24 cellular contexts compared by ENCODE assay signal in the genomic region with DNA sequence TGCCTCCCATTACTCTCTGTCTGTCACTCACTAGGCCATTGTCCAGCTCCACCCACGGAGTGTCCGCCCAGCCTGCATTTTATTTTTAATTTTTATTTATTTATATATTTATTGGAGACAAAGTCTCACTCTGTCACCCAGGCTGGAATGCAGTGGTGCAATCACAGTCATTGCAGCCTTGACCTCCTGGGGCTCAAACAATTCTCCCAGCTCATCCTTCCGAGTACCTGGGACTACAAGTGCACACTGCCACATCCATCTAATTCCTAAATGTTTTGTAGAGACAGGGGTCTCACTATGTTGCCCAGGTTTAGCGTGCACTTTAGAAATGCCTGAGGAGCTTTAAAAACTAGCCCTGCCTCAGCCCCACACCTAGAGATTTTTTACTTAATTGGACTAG.
DNase-seq lines count a peak whose midpoint lies in the region; ATAC-seq, FAIRE-seq and TF ChIP-seq lines count a peak whose summit lies in the region.
"Had no signal": no experiment of that assay in that cellular context is flagged by ENCODE, and none has a peak within 500 bp of the region (broad histone marks: within the 10 kb centered on the region; RNA-seq: fewer than 3 reads in every experiment).

No MANE protein-coding gene starts in this region.

- H3K9me3 ChIP-seq in right lobe of liver: no peaks in the 10 kb centered on the region
- H3K9me3 ChIP-seq in small intestine (ENCODE audit: control insufficient read depth, low read depth): no peaks in the 10 kb centered on the region
- no peaks in the 10 kb centered on the region for H3K9me3 ChIP-seq in suprapubic skin
- H3K9me3 ChIP-seq: HAP-1 had no signal

- no peaks in the 10 kb centered on the region for H3K27me3 Mint-ChIP-seq in activated CD4-positive, alpha-beta T cell treated with anti-CD3 and anti-CD28 coated beads, Interleukin-2, amount 10 ng/mL, durations not matched to agents 24 days and 14 days
- H3K27me3 Mint-ChIP-seq: CD4-positive, CD25-positive, alpha-beta regulatory T cell had no signal

- H3K36me3 ChIP-seq in right lobe of liver (no peaks in the 10 kb centered on the region), small intestine (ENCODE audit: control insufficient read depth in 2 of 2, insufficient read depth in 2 of 2, low read length in 2 of 2) (no peaks in the 10 kb centered on the region), suprapubic skin (no peaks in the 10 kb centered on the region)
- H3K36me3 ChIP-seq: BLaER1, HAP-1 had no signal

- H3K36me3 Mint-ChIP-seq in activated CD4-positive, alpha-beta T cell treated with anti-CD3 and anti-CD28 coated beads, Interleukin-2, amount 10 ng/mL, durations not matched to agents 24 days and 14 days (ENCODE audit: low read depth): peaks cover 3% of the 10 kb centered on the region
- H3K36me3 Mint-ChIP-seq: CD4-positive, CD25-positive, alpha-beta regulatory T cell; CD8-positive, alpha-beta T cell had no signal

- TF ChIP-seq POLR2A in right lobe of liver (IDR thresholded peaks at IDR 0.05) (no peak), suprapubic skin (IDR thresholded peaks at IDR 0.05) (no peak)

- H3K27me3 ChIP-seq in right lobe of liver (no peaks in the 10 kb centered on the region), small intestine (ENCODE audit: control insufficient read depth in 2 of 2, insufficient read depth in 2 of 2, low read length in 2 of 2) (no peaks in the 10 kb centered on the region), suprapubic skin (no peaks in the 10 kb centered on the region)
- H3K27me3 ChIP-seq: BLaER1 had no signal

- TF ChIP-seq EP300 in suprapubic skin (IDR thresholded peaks at IDR 0.05): no peak

- ATAC-seq in left lobe of liver: peak; percentile 58
- ATAC-seq in right lobe of liver: peak; percentile 63 to 76 (median 72)
- no peak for ATAC-seq in GM21723 (IDR thresholded peaks at IDR 0.05; ENCODE audit: unreplicated experiment)
- no peak for ATAC-seq in GM19455 (IDR thresholded peaks at IDR 0.05; ENCODE audit: unreplicated experiment)
- ATAC-seq: CD8-positive, alpha-beta T cell; GM12878 had no signal

- H3K4me3 ChIP-seq in right lobe of liver (no peak overlapping the region), small intestine (ENCODE audit: low read depth in 1 of 2, low read length in 2 of 2) (no peak overlapping the region), suprapubic skin (no peak overlapping the region)
- H3K4me3 ChIP-seq: BLaER1, GM12878, HAP-1 had no signal

- 43% methylated on average over 4 of the region's 4 CpGs for WGBS in right lobe of liver (ENCODE audit: insufficient coverage, low coverage, low lambda C conversion rate, missing lambda C conversion rate)
- 44 to 78% (median 55%) methylated on average over 4 of the region's 4 CpGs for WGBS in small intestine, 3 donors
- 89% methylated on average over 4 of the region's 4 CpGs for WGBS in suprapubic skin

- no peak for TF ChIP-seq CTCF in right lobe of liver (IDR thresholded peaks at IDR 0.05)
- TF ChIP-seq CTCF in suprapubic skin (IDR thresholded peaks at IDR 0.05): no peak

- peaks cover 13% of the 10 kb centered on the region for H3K9me3 Mint-ChIP-seq in activated CD4-positive, alpha-beta T cell treated with anti-CD3 and anti-CD28 coated beads, Interleukin-2, amount 10 ng/mL, durations not matched to agents 24 days and 14 days
- H3K9me3 Mint-ChIP-seq: CD8-positive, alpha-beta T cell; HFFc6 had no signal

- no peak overlapping the region for H3K27ac ChIP-seq in right lobe of liver
- H3K27ac ChIP-seq in small intestine (ENCODE audit: low read depth in 1 of 2, low read length in 1 of 2): no peak overlapping the region
- no peak overlapping the region for H3K27ac ChIP-seq in suprapubic skin

- peak; percentile 29 for DNase-seq in activated CD4-positive, alpha-beta T cell treated with anti-CD3 and anti-CD28 coated beads, Interleukin-2, amount 10 ng/mL, durations not matched to agents 24 days and 14 days
- no peak for DNase-seq in activated CD4-positive, alpha-beta T cell treated with anti-CD3 and anti-CD28 coated beads for 4 hours
- DNase-seq in left lobe of liver (ENCODE audit: low spot score) (no peak), right lobe of liver (peak in 1 of 3 donors; percentile 40), small intestine (peak; percentile 69), suprapubic skin (ENCODE audit: low spot score in 2 of 2) (no peak)
- DNase-seq: CD4-positive, CD25-positive, alpha-beta regulatory T cell; CD8-positive, alpha-beta T cell; DMS 273 treated with DMSO at 0.1 percent for 48 hours; DMS79; EL; GDM1; GOT3; HFFc6 had no signal

- H3K4me3 Mint-ChIP-seq in activated CD4-positive, alpha-beta T cell treated with anti-CD3 and anti-CD28 coated beads, Interleukin-2, amount 10 ng/mL, durations not matched to agents 24 days and 14 days: no peak overlapping the region
- H3K4me3 Mint-ChIP-seq: B cell; CD4-positive, CD25-positive, alpha-beta regulatory T cell; CD8-positive, alpha-beta T cell; HFFc6 had no signal

- H3K4me1 Mint-ChIP-seq in activated CD4-positive, alpha-beta T cell treated with anti-CD3 and anti-CD28 coated beads, Interleukin-2, amount 10 ng/mL, durations not matched to agents 24 days and 14 days: peaks cover 13% of the 10 kb centered on the region

- peaks cover 0 to 24% (median 2%) of the 10 kb centered on the region in 4 donors for H3K4me1 ChIP-seq in right lobe of liver
- H3K4me1 ChIP-seq in small intestine (ENCODE audit: control insufficient read depth in 2 of 2, insufficient read depth in 1 of 2, low read depth in 1 of 2, low read length in 1 of 2): peaks cover 0 to 8% of the 10 kb centered on the region in 2 donors
- H3K4me1 ChIP-seq in suprapubic skin: no peaks in the 10 kb centered on the region

- no peak for FAIRE-seq in small intestine (lab: Jason Lieb, UNC)
- FAIRE-seq: A204.1, D721Med, GM12878, GM19239, H54 had no signal

- H3K27ac Mint-ChIP-seq in activated CD4-positive, alpha-beta T cell treated with anti-CD3 and anti-CD28 coated beads, Interleukin-2, amount 10 ng/mL, durations not matched to agents 24 days and 14 days: no peak overlapping the region
- H3K27ac Mint-ChIP-seq: B cell; CD8-positive, alpha-beta T cell; HFFc6 had no signal

- intact Hi-C loops in activated CD4-positive, alpha-beta T cell treated with anti-CD3 and anti-CD28 coated beads, Interleukin-2, amount 10 ng/mL, durations not matched to agents 24 days and 14 days (cut with micrococcal nuclease): no loop called here
- intact Hi-C loops in right lobe of liver (cut with DNase I): loop anchor here in 1 of 2 donors (10.0 kb wide), 1 partner anchor 182 kb away; no protein-coding TSS in a partner anchor

Comparison
In these comparisons a context has a peak if more than half of its experiments do, and no peak if none do; other contexts are left out.
1. DNase-seq: peak in activated CD4-positive, alpha-beta T cell treated with anti-CD3 and anti-CD28 coated beads, Interleukin-2, amount 10 ng/mL, durations not matched to agents 24 days and 14 days (single experiment) and small intestine (single experiment); none in activated CD4-positive, alpha-beta T cell treated with anti-CD3 and anti-CD28 coated beads for 4 hours (0 of 2), left lobe of liver (single experiment) and suprapubic skin (0 of 2).
2. ATAC-seq: peak in left lobe of liver (single experiment) and right lobe of liver (4 of 4); none in GM21723 (single experiment) and GM19455 (single experiment).